In the genomic region with DNA sequence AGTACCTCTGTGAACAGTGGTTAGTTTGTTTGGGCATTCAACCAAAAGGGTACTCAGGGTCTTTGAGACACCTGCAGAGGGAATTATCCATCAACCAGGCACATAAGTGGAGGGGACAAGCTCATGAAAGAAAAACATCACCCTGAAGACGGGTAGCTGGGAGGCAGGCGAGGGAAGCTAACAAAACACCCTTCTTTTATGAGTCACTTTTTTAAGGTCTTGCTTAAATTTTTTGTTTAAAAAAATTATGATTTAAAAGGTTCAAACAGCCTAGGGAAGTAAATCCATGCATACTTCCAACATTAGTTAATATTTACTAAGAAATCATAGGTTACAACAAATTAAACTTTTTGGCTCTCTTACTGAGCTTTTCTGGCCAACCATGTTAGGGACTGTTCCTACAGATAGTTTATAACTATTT, we compare ENCODE assay signal across 18 cellular contexts.
DNase-seq lines count a peak whose midpoint lies in the region; ATAC-seq and TF ChIP-seq lines count a peak whose summit lies in the region.
"Had no signal": no experiment of that assay in that cellular context is flagged by ENCODE, and none has a peak within 500 bp of the region (broad histone marks: within the 10 kb centered on the region; RNA-seq: fewer than 3 reads in every experiment).

No MANE protein-coding gene starts in this region.

- no peak overlapping the region for H2AK9ac ChIP-seq in IMR-90 (replicated peaks; ENCODE audit: low read depth, low read length, poor library complexity)

- no peaks in the 10 kb centered on the region for H4K20me1 ChIP-seq in IMR-90 (ENCODE audit: insufficient read depth, low read length)

- POLR2A ChIA-PET in IMR-90 (lab: Charles Lee; ENCODE audit: unreplicated experiment): no interaction called here

- H3K9me1 ChIP-seq in IMR-90 (ENCODE audit: insufficient read depth, low read length): no peaks in the 10 kb centered on the region

- no peak overlapping the region for H2AFZ ChIP-seq in IMR-90 (replicated peaks; ENCODE audit: low read length, poor library complexity)

- no peak overlapping the region for H3K14ac ChIP-seq in IMR-90 (replicated peaks; ENCODE audit: low read depth, low read length)

- H4K5ac ChIP-seq in IMR-90 (ENCODE audit: low read depth, low read length): peak overlapping the region; percentile 19; the same call in 1 of the 2 replicates

- H3K56ac ChIP-seq in IMR-90 (ENCODE audit: extremely low read depth, insufficient read depth, low read length): no peak overlapping the region

- H3K4ac ChIP-seq in IMR-90 (ENCODE audit: low read depth, low read length): peak overlapping the region; percentile 9; the same call in 1 of the 2 replicates

- TF ChIP-seq POLR2A in IMR-90 (IDR thresholded peaks at IDR 0.05; ENCODE audit: low read depth, low read length): no peak

- H3K4me3 ChIP-seq in IMR-90 (ENCODE audit: insufficient read depth, low read depth, low read length) (no peak overlapping the region), skeletal muscle satellite cell (ENCODE audit: low read length) (no peak overlapping the region), WERI-Rb-1 (ENCODE audit: low read depth, low read length) (no peak overlapping the region), SJCRH30 (no peak overlapping the region)

- H3K4me1 ChIP-seq in IMR-90 (ENCODE audit: control insufficient read depth, insufficient read depth, low read length) (peaks cover 10% of the 10 kb centered on the region), skeletal muscle satellite cell (ENCODE audit: control insufficient read depth, insufficient read depth, low read length) (peaks cover 21% of the 10 kb centered on the region), SJCRH30 (no peaks in the 10 kb centered on the region)

- CTCF ChIA-PET in IMR-90 (lab: Yijun Ruan, JAX): no interaction called here

- H2BK15ac ChIP-seq in IMR-90 (ENCODE audit: low read depth, low read length): peak overlapping the region; percentile 42; the same call in 1 of the 3 replicates

- peak overlapping the region; percentile 87; the same call in 1 of the 2 replicates for H3K27ac ChIP-seq in IMR-90 (ENCODE audit: insufficient read depth, low read length)
- H3K27ac ChIP-seq in WERI-Rb-1: no peak overlapping the region
- no peak overlapping the region for H3K27ac ChIP-seq in SJCRH30

- H3K9me3 ChIP-seq in IMR-90 (ENCODE audit: control insufficient read depth, insufficient read depth, low read length) (no peaks in the 10 kb centered on the region), skeletal muscle satellite cell (replicated peaks; ENCODE audit: low read length) (no peaks in the 10 kb centered on the region), WERI-Rb-1 (ENCODE audit: severe bottlenecking) (no peaks in the 10 kb centered on the region), SJCRH30 (replicated peaks) (no peaks in the 10 kb centered on the region)

- H3K79me1 ChIP-seq in IMR-90 (ENCODE audit: low read depth in 1 of 2, low read length in 2 of 2): no peaks in the 10 kb centered on the region

- DNase-seq in IMR-90 (peak; percentile 68), NCI-H774 (lab: John Stamatoyannopoulos, UW) (peak; percentile 76), fibroblast of gingiva (ENCODE audit: low read depth) (peak; percentile 51), WERI-Rb-1 (no peak), SJCRH30 (no peak), D341Med (ENCODE audit: low spot score) (no peak)
- DNase-seq: activated CD8-positive, alpha-beta memory T cell treated with anti-CD3 and anti-CD28 coated beads for 24 hours; activated naive CD8-positive, alpha-beta T cell treated with anti-CD3 and anti-CD28 coated beads, Interleukin-2, amount 10 ng/mL, durations not matched to agents 7 days and 5 days; Calu3; central memory CD4-positive, alpha-beta T cell; effector memory CD4-positive, alpha-beta T cell; GF-D8; left colon; Right ventricle myocardium superior; stimulated activated CD4-positive, alpha-beta T cell treated with anti-CD3 and anti-CD28 coated beads, Interleukin-4, amount 100 ng/mL, for 1 hour had no signal

- H3K9ac ChIP-seq in IMR-90 (ENCODE audit: low read depth, low read length) (no peak overlapping the region), skeletal muscle satellite cell (ENCODE audit: low read depth, low read length) (no peak overlapping the region)

- H3K18ac ChIP-seq in IMR-90 (ENCODE audit: low read depth, low read length): peak overlapping the region; percentile 38

- no peak overlapping the region for H2AK5ac ChIP-seq in IMR-90 (ENCODE audit: low read depth, low read length)

- no peak overlapping the region for H2BK120ac ChIP-seq in IMR-90 (ENCODE audit: low read depth, low read length)

- in situ Hi-C loops in IMR-90 (cut with MboI; ENCODE audit: low sequenced_read_pairs): no loop called here

- H3K36me3 ChIP-seq in IMR-90 (ENCODE audit: control insufficient read depth, insufficient read depth, low read length) (no peaks in the 10 kb centered on the region), skeletal muscle satellite cell (ENCODE audit: insufficient read depth, low read length) (no peaks in the 10 kb centered on the region), WERI-Rb-1 (no peaks in the 10 kb centered on the region), SJCRH30 (no peaks in the 10 kb centered on the region)

- TF ChIP-seq CTCF in IMR-90 (conservative IDR thresholded peaks at IDR 0.05; ENCODE audit: low read depth, low read length): no peak
- TF ChIP-seq CTCF in WERI-Rb-1 (IDR thresholded peaks at IDR 0.05; ENCODE audit: low read depth, low read length): no peak

- H3K27me3 ChIP-seq in IMR-90 (ENCODE audit: control insufficient read depth, insufficient read depth, low read length) (no peaks in the 10 kb centered on the region), skeletal muscle satellite cell (ENCODE audit: control insufficient read depth, insufficient read depth, low read length) (no peaks in the 10 kb centered on the region), WERI-Rb-1 (ENCODE audit: insufficient read depth, low read depth, severe bottlenecking) (no peaks in the 10 kb centered on the region), SJCRH30 (no peaks in the 10 kb centered on the region)

- H3K4me2 ChIP-seq in IMR-90 (ENCODE audit: low read depth, low read length) (peak overlapping the region; percentile 66; the same call in 1 of the 2 replicates), skeletal muscle satellite cell (ENCODE audit: low read length) (peak overlapping the region; percentile 33)

- peak; percentile 78 for ATAC-seq in IMR-90 (ENCODE audit: low read depth)
- ATAC-seq in HG03280 (IDR thresholded peaks at IDR 0.05; ENCODE audit: unreplicated experiment): no peak
- ATAC-seq: left colon, sciatic nerve had no signal

- peak overlapping the region; percentile 36; the same call in 1 of the 2 replicates for H4K91ac ChIP-seq in IMR-90 (ENCODE audit: insufficient read depth, low read depth, low read length)

- H2BK20ac ChIP-seq in IMR-90 (ENCODE audit: low read depth, low read length): no peak overlapping the region

- intact Hi-C loops in IMR-90 (cut with micrococcal nuclease): no loop called here

- dilution Hi-C loops in IMR-90 (cut with HindIII; ENCODE audit: low sequenced_read_pairs, unreplicated experiment): no loop called here

- BruUV-seq in IMR-90 (replicated peaks; lab: Mats Ljungman, UMichigan): no TSS peak

- TF ChIP-seq RAD21 in IMR-90 (IDR thresholded peaks at IDR 0.05; ENCODE audit: low read length): no peak

- H2BK5ac ChIP-seq in IMR-90 (ENCODE audit: low read depth, low read length, poor library complexity, severe bottlenecking): peak overlapping the region; percentile 25

- no CpG with 5 or more reads among the region's 2 CpGs for WGBS in IMR-90 (ENCODE audit: extremely low coverage in 2 of 2, insufficient read length in 1 of 2), 2 experiments

- H3K23ac ChIP-seq in IMR-90 (ENCODE audit: low read depth, low read length): no peak overlapping the region

- H4K8ac ChIP-seq in IMR-90 (ENCODE audit: low read depth in 2 of 2, low read length in 2 of 2): peak overlapping the region in 1 of 2 experiments; percentile 17; a peak in 1 of 4 replicates

TF ChIP-seq in IMR-90, 13 proteins besides CTCF, POLR2A, EP300 and RAD21:
- no peak for TF ChIP-seq RCOR1 (IDR thresholded peaks at IDR 0.05; ENCODE audit: insufficient replicate concordance, low read length)
- TF ChIP-seq MAFK (IDR thresholded peaks at IDR 0.05; ENCODE audit: low read depth, low read length): no peak
- TF ChIP-seq CHD1 (IDR thresholded peaks at IDR 0.05; ENCODE audit: low read depth, low read length): no peak
- no peak for TF ChIP-seq CEBPB (IDR thresholded peaks at IDR 0.05; ENCODE audit: low read depth, low read length)
- TF ChIP-seq RFX5 (IDR thresholded peaks at IDR 0.05; ENCODE audit: low read depth, low read length): no peak
- no peak for TF ChIP-seq FOS (IDR thresholded peaks at IDR 0.05; ENCODE audit: low read depth, low read length)
- TF ChIP-seq, protein P1, sequence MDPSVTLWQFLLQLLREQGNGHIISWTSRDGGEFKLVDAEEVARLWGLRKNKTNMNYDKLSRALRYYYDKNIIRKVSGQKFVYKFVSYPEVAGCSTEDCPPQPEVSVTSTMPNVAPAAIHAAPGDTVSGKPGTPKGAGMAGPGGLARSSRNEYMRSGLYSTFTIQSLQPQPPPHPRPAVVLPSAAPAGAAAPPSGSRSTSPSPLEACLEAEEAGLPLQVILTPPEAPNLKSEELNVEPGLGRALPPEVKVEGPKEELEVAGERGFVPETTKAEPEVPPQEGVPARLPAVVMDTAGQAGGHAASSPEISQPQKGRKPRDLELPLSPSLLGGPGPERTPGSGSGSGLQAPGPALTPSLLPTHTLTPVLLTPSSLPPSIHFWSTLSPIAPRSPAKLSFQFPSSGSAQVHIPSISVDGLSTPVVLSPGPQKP (IDR thresholded peaks at IDR 0.05; ENCODE audit: borderline replicate concordance, low read depth, low read length): no peak
- TF ChIP-seq MAZ (IDR thresholded peaks at IDR 0.05; ENCODE audit: borderline replicate concordance, low read depth, low read length): no peak
- no peak for TF ChIP-seq MXI1 (IDR thresholded peaks at IDR 0.05; ENCODE audit: borderline replicate concordance, low read depth, low read length)
- no peak for TF ChIP-seq NFE2L2 (IDR thresholded peaks at IDR 0.05; ENCODE audit: low read depth, low read length)
- TF ChIP-seq, protein P2, sequence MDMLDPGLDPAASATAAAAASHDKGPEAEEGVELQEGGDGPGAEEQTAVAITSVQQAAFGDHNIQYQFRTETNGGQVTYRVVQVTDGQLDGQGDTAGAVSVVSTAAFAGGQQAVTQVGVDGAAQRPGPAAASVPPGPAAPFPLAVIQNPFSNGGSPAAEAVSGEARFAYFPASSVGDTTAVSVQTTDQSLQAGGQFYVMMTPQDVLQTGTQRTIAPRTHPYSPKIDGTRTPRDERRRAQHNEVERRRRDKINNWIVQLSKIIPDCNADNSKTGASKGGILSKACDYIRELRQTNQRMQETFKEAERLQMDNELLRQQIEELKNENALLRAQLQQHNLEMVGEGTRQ (IDR thresholded peaks at IDR 0.05; ENCODE audit: low read depth, low read length): no peak
- TF ChIP-seq SMC3 (IDR thresholded peaks at IDR 0.05; ENCODE audit: low read depth, low read length): no peak
- no peak for TF ChIP-seq BHLHE40 (IDR thresholded peaks at IDR 0.05; ENCODE audit: low read depth, low read length)

Comparison
In these comparisons a context has a peak if more than half of its experiments do, and no peak if none do; other contexts are left out.
1. DNase-seq: peak in IMR-90 (single experiment), NCI-H774 (single experiment) and fibroblast of gingiva (single experiment); none in WERI-Rb-1 (single experiment), SJCRH30 (0 of 2) and D341Med (single experiment).